1 cellular context compared by ENCODE assay signal in genomic region chr22:28907311-28908008, GRCh38.
A peak's percentile ranks its signal among the peaks of the same experiment; 100 is the strongest.
TF ChIP-seq lines count a peak whose summit lies in the region.

No MANE protein-coding gene starts in this region.

TF ChIP-seq in GM12878, 131 proteins besides CTCF, POLR2A, EP300 and RAD21 (continued from another document and continues in another):
- TF ChIP-seq PKNOX1 (IDR thresholded peaks at IDR 0.05) = peak; percentile 48; the same call in 1 of the 2 replicates
- no peak; the same call in 1 of the 2 replicates for TF ChIP-seq ZNF384 (IDR thresholded peaks at IDR 0.05; ENCODE audit: borderline replicate concordance, low read depth, low read length)
- TF ChIP-seq ZNF274 (IDR thresholded peaks at IDR 0.05; ENCODE audit: insufficient read depth, insufficient read length) = no peak
- TF ChIP-seq E2F8 (IDR thresholded peaks at IDR 0.05; ENCODE audit: low read depth, partially characterized antibody) = no peak
- peak; percentile 95 for TF ChIP-seq SKIL (IDR thresholded peaks at IDR 0.05; ENCODE audit: low read depth, poor library complexity, severe bottlenecking)
- no peak for TF ChIP-seq TCF12 (IDR thresholded peaks at IDR 0.05; ENCODE audit: low read depth, low read length)
- peak; percentile 95 for TF ChIP-seq ATF7 (IDR thresholded peaks at IDR 0.05; ENCODE audit: low read depth)
- TF ChIP-seq ZNF217 (IDR thresholded peaks at IDR 0.05) = no peak
- TF ChIP-seq ZBTB40 (IDR thresholded peaks at IDR 0.05; ENCODE audit: borderline replicate concordance) = no peak; the same call in 1 of the 2 replicates
- TF ChIP-seq MAX (IDR thresholded peaks at IDR 0.05; ENCODE audit: low read depth, low read length) = peak; percentile 27; the same call in 1 of the 2 replicates
- 0 out of 4 replicates have a peak, but pooled peaks of 1 of the 2 experiments have one; percentile 41 for TF ChIP-seq ETV6 (conservative IDR thresholded peaks at IDR 0.05 in 1 of 2, IDR thresholded peaks at IDR 0.05 in 1 of 2; ENCODE audit: borderline replicate concordance in 1 of 2, low read depth in 1 of 2)
- TF ChIP-seq YBX1 (IDR thresholded peaks at IDR 0.05) = no peak
- peak; percentile 57; the same call in 1 of the 2 replicates for TF ChIP-seq BACH1 (IDR thresholded peaks at IDR 0.05; ENCODE audit: borderline replicate concordance)
- TF ChIP-seq YY1 (IDR thresholded peaks at IDR 0.05; ENCODE audit: low read depth, low read length) = 0 out of 2 replicates have a peak, but pooled peaks have one; percentile 13
- peak; percentile 84 for TF ChIP-seq CBFB (IDR thresholded peaks at IDR 0.05; ENCODE audit: low read depth)
- TF ChIP-seq LARP7 (IDR thresholded peaks at IDR 0.05) = no peak
- TF ChIP-seq RCOR1 (conservative IDR thresholded peaks at IDR 0.05; ENCODE audit: low read depth, low read length) = no peak
- TF ChIP-seq ZBTB11 (CRISPR knock-in tag; IDR thresholded peaks at IDR 0.05) = no peak
- TF ChIP-seq SIN3A (IDR thresholded peaks at IDR 0.05; ENCODE audit: low read depth, low read length) = no peak
- TF ChIP-seq PAX8 (IDR thresholded peaks at IDR 0.05) = no peak
- no peak for TF ChIP-seq IRF3 (IDR thresholded peaks at IDR 0.05)
- TF ChIP-seq MTA3 (IDR thresholded peaks at IDR 0.05; ENCODE audit: borderline replicate concordance, low read length) = peak; percentile 90
- peak; percentile 78; the same call in 1 of the 2 replicates for TF ChIP-seq FOXM1 (IDR thresholded peaks at IDR 0.05; ENCODE audit: low read depth, low read length)
- TF ChIP-seq MTA2 (IDR thresholded peaks at IDR 0.05; ENCODE audit: low read depth) = peak; percentile 97
- TF ChIP-seq ZNF622 (IDR thresholded peaks at IDR 0.05) = no peak
- TF ChIP-seq CEBPB (IDR thresholded peaks at IDR 0.05; ENCODE audit: borderline replicate concordance in 1 of 2, low read depth in 2 of 2, low read length in 2 of 2) = 0 out of 4 replicates have a peak, but pooled peaks of 1 of the 2 experiments have one; percentile 57
- peak; percentile 87 for TF ChIP-seq TBL1XR1 (IDR thresholded peaks at IDR 0.05; ENCODE audit: low read depth, low read length)
- no peak for TF ChIP-seq ATF3 (IDR thresholded peaks at IDR 0.05; ENCODE audit: borderline replicate concordance, extremely low read depth, low read depth, low read length)
- TF ChIP-seq NRF1 (conservative IDR thresholded peaks at IDR 0.05; ENCODE audit: low read depth, low read length) = no peak
- no peak; the same call in 1 of the 2 replicates for TF ChIP-seq STAT3 (IDR thresholded peaks at IDR 0.05; ENCODE audit: low read depth, low read length)
- TF ChIP-seq USF1 (IDR thresholded peaks at IDR 0.05; ENCODE audit: borderline replicate concordance, extremely low read length, insufficient read depth, low read depth, low read length) = no peak
- no peak for TF ChIP-seq NKRF (conservative IDR thresholded peaks at IDR 0.05)
- TF ChIP-seq SUZ12 (IDR thresholded peaks at IDR 0.05; ENCODE audit: unreplicated experiment) = no peak
- no peak for TF ChIP-seq E2F4 (IDR thresholded peaks at IDR 0.05; ENCODE audit: low read depth, low read length)
- TF ChIP-seq FOS (IDR thresholded peaks at IDR 0.05; ENCODE audit: borderline replicate concordance, extremely low read depth, insufficient read length) = no peak
- TF ChIP-seq MYB (IDR thresholded peaks at IDR 0.05; ENCODE audit: borderline replicate concordance, low read depth, low read length) = no peak
